In genomic region chr17:35578929-35579448, GRCh38 we compare ENCODE assay signal across 8 cellular contexts. TPM values are rescaled to one million over a fixed set of nuclear protein-coding genes. Genes with fewer than 3 reads are reported as not detected.
DNase-seq lines count a peak whose midpoint lies in the region; ATAC-seq and TF ChIP-seq lines count a peak whose summit lies in the region.

No MANE protein-coding gene starts in this region.

- TF ChIP-seq CTCF in BJ (IDR thresholded peaks at IDR 0.05; ENCODE audit: insufficient read depth, low read depth, low read length) (no peak), MM.1S (IDR thresholded peaks at IDR 0.05; ENCODE audit: low read length) (no peak), coronary artery (IDR thresholded peaks at IDR 0.05) (no peak)

- H3K27me3 ChIP-seq in BJ (ENCODE audit: control insufficient read depth, insufficient read depth, low read length) (no peaks in the 10 kb centered on the region), MM.1S (replicated peaks; ENCODE audit: insufficient read depth, low read length) (no peaks in the 10 kb centered on the region)

- H3K36me3 Mint-ChIP-seq in natural killer cell treated with Interleukin-12 subunit alpha and Interleukin-12 subunit beta and Interleukin-15 and Interleukin-18, amount 100 ng/mL, for 72 hours: no peaks in the 10 kb centered on the region

- peak overlapping the region; percentile 83 for H3K4me2 ChIP-seq in MM.1S (ENCODE audit: low read depth, low read length)

- H3K4me3 ChIP-seq in BJ (ENCODE audit: low read depth, low read length) (peak overlapping the region; percentile 82), MM.1S (ENCODE audit: low read length) (peak overlapping the region; percentile 81), coronary artery (peak overlapping the region; percentile 75)

- peaks cover 1 to 6% of the 10 kb centered on the region in 2 donors for H3K27me3 Mint-ChIP-seq in natural killer cell treated with Interleukin-12 subunit alpha and Interleukin-12 subunit beta and Interleukin-15 and Interleukin-18, amount 100 ng/mL, for 72 hours

- CTCF ChIA-PET in BJ (lab: Yijun Ruan, JAX): interaction anchor here (0.6 to 1.3 kb wide), 9 partner anchors 8 to 267 kb away, joined by 3 to 7 read pairs (median 3); partner anchors contain the start of gene AP2B1

- H3K9me3 Mint-ChIP-seq in natural killer cell treated with Interleukin-12 subunit alpha and Interleukin-12 subunit beta and Interleukin-15 and Interleukin-18, amount 100 ng/mL, for 72 hours: no peaks in the 10 kb centered on the region

- no peaks in the 10 kb centered on the region for H3K9me3 ChIP-seq in MM.1S (replicated peaks; ENCODE audit: insufficient read depth, low read length)

- peaks cover 13% of the 10 kb centered on the region for H3K4me1 ChIP-seq in MM.1S (ENCODE audit: low read length)

- H3F3A ChIP-seq in MM.1S (ENCODE audit: insufficient read depth, low read length): peaks cover 18% of the 10 kb centered on the region; the same call in 1 of the 2 replicates

- H3K4me3 Mint-ChIP-seq in natural killer cell treated with Interleukin-12 subunit alpha and Interleukin-12 subunit beta and Interleukin-15 and Interleukin-18, amount 100 ng/mL, for 72 hours: peak overlapping the region; percentile 99

- no peaks in the 10 kb centered on the region for H3K79me2 ChIP-seq in MM.1S (ENCODE audit: low read length)

- H3K9me2 ChIP-seq in MM.1S (replicated peaks; ENCODE audit: insufficient read depth, low read length): no peaks in the 10 kb centered on the region

- DNase-seq in BJ (ENCODE audit: low read depth) (no peak), MM.1S (peak; percentile 11), coronary artery (ENCODE audit: low spot score) (no peak), HT-29 (ENCODE audit: low spot score) (no peak), NCI-H1930 (lab: John Stamatoyannopoulos, UW) (no peak)
- DNase-seq in natural killer cell treated with Interleukin-12 subunit alpha and Interleukin-12 subunit beta and Interleukin-15 and Interleukin-18, amount 100 ng/mL, for 72 hours (ENCODE audit: low spot score): no peak
- no peak for DNase-seq in stimulated activated CD4-positive, alpha-beta T cell treated with anti-CD3 and anti-CD28 coated beads, Interleukin-1b, Interleukin-23, amount 100 ng/mL, for 48 hours

- peak overlapping the region; percentile 82; the same call in 1 of the 2 replicates for H3K27ac ChIP-seq in MM.1S (ENCODE audit: low read length)
- H3K27ac ChIP-seq in coronary artery: peak overlapping the region; percentile 76 to 92

- POLR2A ChIA-PET in BJ (lab: Charles Lee): interaction anchor here (0.6 to 1.3 kb wide), 3 partner anchors 11 to 62 kb away, joined by 3 to 5 read pairs (median 3); no protein-coding TSS in a partner anchor

- peak in 1 of 2 donors; percentile 40 for ATAC-seq in natural killer cell treated with Interleukin-12 subunit alpha and Interleukin-12 subunit beta and Interleukin-15 and Interleukin-18, amount 100 ng/mL, for 72 hours
- ATAC-seq in HG03139 (IDR thresholded peaks at IDR 0.05; ENCODE audit: unreplicated experiment): no peak

- H4K20me1 ChIP-seq in MM.1S (ENCODE audit: insufficient read depth, low read length): no peaks in the 10 kb centered on the region

- H3K27ac Mint-ChIP-seq in natural killer cell treated with Interleukin-12 subunit alpha and Interleukin-12 subunit beta and Interleukin-15 and Interleukin-18, amount 100 ng/mL, for 72 hours: peak overlapping the region; percentile 98 to 100

- H3K9ac ChIP-seq in MM.1S (ENCODE audit: low read length): peak overlapping the region; percentile 91

- H3K4me1 Mint-ChIP-seq in natural killer cell treated with Interleukin-12 subunit alpha and Interleukin-12 subunit beta and Interleukin-15 and Interleukin-18, amount 100 ng/mL, for 72 hours (ENCODE audit: low read depth in 2 of 2): peaks cover 21 to 26% of the 10 kb centered on the region in 2 donors

- H2AFZ ChIP-seq in MM.1S (ENCODE audit: low read length): peak overlapping the region; percentile 94

- H3K36me3 ChIP-seq in BJ (ENCODE audit: control insufficient read depth, insufficient read depth, low read length) (no peaks in the 10 kb centered on the region), MM.1S (replicated peaks; ENCODE audit: insufficient read depth, low read length) (no peaks in the 10 kb centered on the region)

RNA-seq across cellular contexts. Expression of gene PEX12, which starts 0.6 kb away (rescaled TPM):
- 8.5 and 11.0 TPM in 2 replicates for polyA plus RNA-seq in BJ (2011; rRNA removed)
- 5.5 and 7.3 TPM in 2 replicates for polyA minus RNA-seq in BJ (2011; rRNA and poly(A)+ RNA removed)
- 1 to 10 TPM; 3.5 to 4.5 TPM for total RNA-seq in natural killer cell treated with Interleukin-12 subunit alpha and Interleukin-12 subunit beta and Interleukin-15 and Interleukin-18, amount 100 ng/mL, for 72 hours
- total RNA-seq in HT-29 (2014; rRNA removed; shearing (Covaris generic)): 3.8 and 6.1 TPM in 2 replicates

RNA-seq across cellular contexts. Expression of gene AP2B1, which starts 8.1 kb away (rescaled TPM):
- 122 and 151 TPM in 2 replicates for polyA plus RNA-seq in BJ (2011; rRNA removed)
- polyA minus RNA-seq in BJ (2011; rRNA and poly(A)+ RNA removed): 112 and 128 TPM in 2 replicates
- total RNA-seq in natural killer cell treated with Interleukin-12 subunit alpha and Interleukin-12 subunit beta and Interleukin-15 and Interleukin-18, amount 100 ng/mL, for 72 hours: 100 to 1,000 TPM; 158 to 171 TPM
- 65.0 and 65.8 TPM in 2 replicates for total RNA-seq in HT-29 (2014; rRNA removed; shearing (Covaris generic))

RNA-seq across cellular contexts. Expression of gene SLFN14, which starts 18.4 kb away (rescaled TPM):
- not detected in 2 replicates for polyA plus RNA-seq in BJ (2011; rRNA removed)
- not detected in 2 replicates for polyA minus RNA-seq in BJ (2011; rRNA and poly(A)+ RNA removed)
- total RNA-seq in natural killer cell treated with Interleukin-12 subunit alpha and Interleukin-12 subunit beta and Interleukin-15 and Interleukin-18, amount 100 ng/mL, for 72 hours: not detected
- total RNA-seq in HT-29 (2014; rRNA removed; shearing (Covaris generic)): not detected in 2 replicates

RNA-seq across cellular contexts. Expression of gene SLFN12L, which starts 41.5 kb away (rescaled TPM):
- not detected in 2 replicates for polyA plus RNA-seq in BJ (2011; rRNA removed)
- not detected in 2 replicates for polyA minus RNA-seq in BJ (2011; rRNA and poly(A)+ RNA removed)
- total RNA-seq in natural killer cell treated with Interleukin-12 subunit alpha and Interleukin-12 subunit beta and Interleukin-15 and Interleukin-18, amount 100 ng/mL, for 72 hours: 10 to 100 TPM; 40.2 to 83.7 TPM
- not detected in 2 replicates for total RNA-seq in HT-29 (2014; rRNA removed; shearing (Covaris generic))
